Comparison of ENCODE assay signal across 2 cellular contexts in the genomic region with DNA sequence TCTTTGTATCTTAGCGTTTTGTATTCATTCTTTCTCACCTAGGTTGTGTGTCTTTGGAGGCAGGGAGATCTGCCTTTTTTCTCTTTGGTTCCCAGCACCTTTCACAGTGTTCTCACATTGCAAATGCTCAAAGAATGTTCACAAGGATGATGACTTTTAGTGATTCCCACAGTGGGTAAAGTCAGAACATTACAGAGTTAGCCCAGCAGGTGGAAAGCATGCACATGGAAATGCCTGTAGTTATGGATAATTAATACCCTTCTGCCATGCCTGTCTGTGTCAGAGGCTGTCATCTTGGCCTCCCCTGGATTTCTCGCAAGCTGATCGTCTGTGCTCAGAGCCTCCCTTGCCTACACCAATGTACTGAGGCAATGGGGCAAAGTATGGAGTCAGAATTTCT.
TF ChIP-seq lines count a peak whose summit lies in the region.

No MANE protein-coding gene starts in this region.

TF ChIP-seq in IMR-90, 13 proteins besides CTCF, POLR2A, EP300 and RAD21:
- TF ChIP-seq SMC3 (IDR thresholded peaks at IDR 0.05; ENCODE audit: low read depth, low read length) (peak; percentile 14; the same call in 1 of the 2 replicates), RFX5 (IDR thresholded peaks at IDR 0.05; ENCODE audit: low read depth, low read length) (no peak)

TF ChIP-seq in GM12878, 131 proteins besides CTCF, POLR2A, EP300 and RAD21:
- TF ChIP-seq NFYA (IDR thresholded peaks at IDR 0.05; ENCODE audit: borderline replicate concordance, low read depth, low read length), result no peak
- TF ChIP-seq, protein P1, sequence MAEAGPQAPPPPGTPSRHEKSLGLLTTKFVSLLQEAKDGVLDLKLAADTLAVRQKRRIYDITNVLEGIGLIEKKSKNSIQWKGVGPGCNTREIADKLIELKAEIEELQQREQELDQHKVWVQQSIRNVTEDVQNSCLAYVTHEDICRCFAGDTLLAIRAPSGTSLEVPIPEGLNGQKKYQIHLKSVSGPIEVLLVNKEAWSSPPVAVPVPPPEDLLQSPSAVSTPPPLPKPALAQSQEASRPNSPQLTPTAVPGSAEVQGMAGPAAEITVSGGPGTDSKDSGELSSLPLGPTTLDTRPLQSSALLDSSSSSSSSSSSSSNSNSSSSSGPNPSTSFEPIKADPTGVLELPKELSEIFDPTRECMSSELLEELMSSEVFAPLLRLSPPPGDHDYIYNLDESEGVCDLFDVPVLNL (IDR thresholded peaks at IDR 0.05; ENCODE audit: low read depth, low read length), result no peak
- TF ChIP-seq MTA3 (IDR thresholded peaks at IDR 0.05; ENCODE audit: borderline replicate concordance, low read length), result no peak
- no peak for TF ChIP-seq IRF5 (IDR thresholded peaks at IDR 0.05; ENCODE audit: borderline replicate concordance)
- TF ChIP-seq HDAC6 (IDR thresholded peaks at IDR 0.05; ENCODE audit: unreplicated experiment), result no peak
- TF ChIP-seq NRF1 (conservative IDR thresholded peaks at IDR 0.05; ENCODE audit: low read depth, low read length), result no peak
- no peak for TF ChIP-seq NR2F1 (conservative IDR thresholded peaks at IDR 0.05)
